Comparison of ENCODE assay signal across 15 cellular contexts in the genomic region with DNA sequence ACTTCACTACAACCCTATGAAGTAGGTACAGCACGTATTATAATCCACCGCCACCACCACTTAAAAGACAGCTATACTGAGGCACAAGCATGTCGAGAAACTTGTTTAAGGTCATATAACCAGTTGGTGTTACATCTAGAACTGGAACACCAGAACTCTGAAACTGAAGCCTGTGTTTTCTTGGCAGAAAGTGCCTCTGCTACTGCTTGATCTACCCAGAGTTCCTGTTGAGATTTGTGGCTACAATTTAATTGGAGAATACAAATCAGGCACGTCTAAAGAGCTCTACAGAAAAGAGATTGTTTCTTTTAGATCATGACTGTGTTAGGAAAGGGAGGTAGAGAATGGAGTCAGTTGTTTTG. TPM values are rescaled to one million over a fixed set of nuclear protein-coding genes. Genes with fewer than 3 reads are reported as not detected.
DNase-seq lines count a peak whose midpoint lies in the region; ATAC-seq, FAIRE-seq and TF ChIP-seq lines count a peak whose summit lies in the region.
"Had no signal": no experiment of that assay in that cellular context is flagged by ENCODE, and none has a peak within 500 bp of the region (broad histone marks: within the 10 kb centered on the region; RNA-seq: fewer than 3 reads in every experiment).

No MANE protein-coding gene starts in this region.

- 65% methylated on average over 4 of the region's 4 CpGs for WGBS in HUES64

- FAIRE-seq in urothelium cell line (lab: Jason Lieb, UNC): no peak
- FAIRE-seq: islet of Langerhans had no signal

- H3K36me3 ChIP-seq in HUES64 (ENCODE audit: insufficient read depth, low read length) (no peaks in the 10 kb centered on the region), mucosa of rectum (ENCODE audit: control insufficient read depth in 2 of 2, insufficient read depth in 2 of 2, low read length in 2 of 2) (no peaks in the 10 kb centered on the region)
- H3K36me3 ChIP-seq: neural progenitor cell had no signal

- H3K9ac ChIP-seq in HUES64 (ENCODE audit: low read depth, low read length) (no peak overlapping the region), mucosa of rectum (ENCODE audit: low read depth in 1 of 2, low read length in 2 of 2) (peak overlapping the region; percentile 13 to 32)
- H3K9ac ChIP-seq: neural progenitor cell had no signal

- TF ChIP-seq CTCF in 22Rv1 (IDR thresholded peaks at IDR 0.05) (no peak), dorsolateral prefrontal cortex (IDR thresholded peaks at IDR 0.05 in 54 of 56, conservative IDR thresholded peaks at IDR 0.05 in 2 of 56; ENCODE audit: low read depth in 1 of 56, partially characterized antibody in 56 of 56) (no peak)

- H3K9me3 ChIP-seq in HUES64 (ENCODE audit: insufficient read depth, low read depth, low read length) (no peaks in the 10 kb centered on the region), mucosa of rectum (ENCODE audit: control insufficient read depth in 2 of 2, low read length in 2 of 2) (no peaks in the 10 kb centered on the region)

- H3K27me3 ChIP-seq in HUES64 (ENCODE audit: insufficient read depth, low read length) (peaks cover 8% of the 10 kb centered on the region), dorsolateral prefrontal cortex (no peaks in the 10 kb centered on the region), mucosa of rectum (ENCODE audit: control insufficient read depth in 2 of 2, insufficient read depth in 2 of 2, low read length in 2 of 2) (no peaks in the 10 kb centered on the region)

- H3K4me3 ChIP-seq in HUES64 (ENCODE audit: low read length) (no peak overlapping the region), dorsolateral prefrontal cortex (peak overlapping the region in 25 of 59 donors; percentile 0 to 94 (median 19)), mucosa of rectum (ENCODE audit: low read length in 2 of 2) (peak overlapping the region in 1 of 2 donors; percentile 56)
- H3K4me3 ChIP-seq: neural progenitor cell, skin epidermis had no signal

- H3K4me1 ChIP-seq in HUES64 (ENCODE audit: insufficient read depth, low read length) (peaks cover 47% of the 10 kb centered on the region), mucosa of rectum (ENCODE audit: control insufficient read depth in 2 of 2, insufficient read depth in 2 of 2, low read length in 2 of 2) (peaks cover 20 to 33% of the 10 kb centered on the region in 2 donors)

- no peak for ATAC-seq in HG03139 (IDR thresholded peaks at IDR 0.05; ENCODE audit: unreplicated experiment)
- ATAC-seq: HCT116 had no signal

- H3K27ac ChIP-seq in 22Rv1 (peak overlapping the region; percentile 75), HUES64 (ENCODE audit: low read depth, low read length) (peak overlapping the region; percentile 77; the same call in 1 of the 2 replicates), dorsolateral prefrontal cortex (peak overlapping the region in 58 of 59 donors; percentile 21 to 99 (median 78)), mucosa of rectum (ENCODE audit: low read depth in 2 of 2, low read length in 2 of 2) (peak overlapping the region; percentile 75 to 78)
- H3K27ac ChIP-seq: neural progenitor cell had no signal

- no peak for DNase-seq in dorsolateral prefrontal cortex
- DNase-seq in GDM1 (lab: John Stamatoyannopoulos, UW): no peak
- DNase-seq in stimulated activated CD4-positive, alpha-beta T cell treated with anti-CD3 and anti-CD28 coated beads, Interleukin-12 subunit alpha, Interleukin-12 subunit beta, amount 100 ng/mL, for 4 hours: no peak
- DNase-seq in urothelium cell line (ENCODE audit: low spot score): no peak
- DNase-seq: activated naive CD4-positive, alpha-beta T cell treated with anti-CD3 and anti-CD28 coated beads, Interleukin-2, amount 50 U/mL, for 16 hours; NCI-H1092; RPMI8226 had no signal

- intact Hi-C loops in dorsolateral prefrontal cortex (cut with DNase I): loop anchor here in 1 of 2 donors (10.0 kb wide), 1 partner anchor 221 kb away; no protein-coding TSS in a partner anchor

RNA-seq across cellular contexts. Expression of gene ADD3, which starts 4.3 kb away (rescaled TPM):
- 54.8 TPM for polyA plus RNA-seq in HUES64 (2013, experiment 1 of 2)
- polyA plus RNA-seq in HUES64 (2013, experiment 2 of 2): 75.1 TPM
- 100 to 1,000 TPM; 171 to 457 (median 267) TPM for total RNA-seq in dorsolateral prefrontal cortex
